ENCODE assay signal across 8 cellular contexts in genomic region chr11:92211576-92212167, GRCh38. TPM values are rescaled to one million over a fixed set of nuclear protein-coding genes. Genes with fewer than 3 reads are reported as not detected.
A peak's percentile ranks its signal among the peaks of the same experiment; 100 is the strongest.
DNase-seq lines count a peak whose midpoint lies in the region; ATAC-seq and TF ChIP-seq lines count a peak whose summit lies in the region.

No MANE protein-coding gene starts in this region.

- intact Hi-C loops in colonic mucosa (cut with DNase I), result loop anchor here (10.0 kb wide), 1 partner anchor 673 kb away; no protein-coding TSS in a partner anchor

- no peak overlapping the region for H3K9ac ChIP-seq in MM.1S (ENCODE audit: low read length)
- no peak overlapping the region for H3K9ac ChIP-seq in colonic mucosa (ENCODE audit: low read depth in 2 of 2, low read length in 2 of 2)

- H3K79me2 ChIP-seq in MM.1S (ENCODE audit: low read length), result no peaks in the 10 kb centered on the region

- H3K27me3 ChIP-seq in MM.1S (replicated peaks; ENCODE audit: insufficient read depth, low read length) (no peaks in the 10 kb centered on the region), colonic mucosa (no peaks in the 10 kb centered on the region)

- H3K9me2 ChIP-seq in MM.1S (replicated peaks; ENCODE audit: insufficient read depth, low read length), result no peaks in the 10 kb centered on the region

- no peak overlapping the region for H3K4me2 ChIP-seq in MM.1S (ENCODE audit: low read depth, low read length)

- H3K4me3 ChIP-seq in astrocyte of the cerebellum (ENCODE audit: low read depth, low read length) (no peak overlapping the region), MM.1S (ENCODE audit: low read length) (no peak overlapping the region), colonic mucosa (no peak overlapping the region)

- TF ChIP-seq CTCF in astrocyte of the cerebellum (IDR thresholded peaks at IDR 0.05; ENCODE audit: low read depth, low read length, missing control alignments) (peak; percentile 56), MM.1S (IDR thresholded peaks at IDR 0.05; ENCODE audit: low read length) (no peak), colonic mucosa (IDR thresholded peaks at IDR 0.05) (no peak)

- H3F3A ChIP-seq in MM.1S (ENCODE audit: insufficient read depth, low read length), result no peaks in the 10 kb centered on the region

- H2AFZ ChIP-seq in MM.1S (ENCODE audit: low read length), result no peak overlapping the region

- no peak for ATAC-seq in GM21515 (IDR thresholded peaks at IDR 0.05; ENCODE audit: unreplicated experiment)

- no peaks in the 10 kb centered on the region for H4K20me1 ChIP-seq in MM.1S (ENCODE audit: insufficient read depth, low read length)

- H3K9me3 ChIP-seq in MM.1S (replicated peaks; ENCODE audit: insufficient read depth, low read length), result no peaks in the 10 kb centered on the region
- H3K9me3 ChIP-seq in colonic mucosa, result no peaks in the 10 kb centered on the region

- in situ Hi-C loops in astrocyte of the cerebellum (cut with HindIII; ENCODE audit: low sequenced_read_pairs), result no loop called here

- H3K4me1 ChIP-seq in MM.1S (ENCODE audit: low read length), result no peaks in the 10 kb centered on the region
- H3K4me1 ChIP-seq in colonic mucosa, result no peaks in the 10 kb centered on the region

- H3K27ac ChIP-seq in MM.1S (ENCODE audit: low read length) (no peak overlapping the region), colonic mucosa (no peak overlapping the region)

- DNase-seq in AG08395 (ENCODE audit: low spot score), result peak; percentile 62
- peak; percentile 47 for DNase-seq in HPDE6-E6E7 (ENCODE audit: extremely low spot score)
- DNase-seq in astrocyte of the cerebellum (ENCODE audit: low read depth), result no peak
- peak; percentile 86 for DNase-seq in left kidney (ENCODE audit: low read depth, low spot score)
- DNase-seq in MM.1S, result no peak
- no peak for DNase-seq in T-helper 9 cell
- DNase-seq in colonic mucosa, result no peak

- H3K36me3 ChIP-seq in MM.1S (replicated peaks; ENCODE audit: insufficient read depth, low read length) (no peaks in the 10 kb centered on the region), colonic mucosa (no peaks in the 10 kb centered on the region)

RNA-seq across cellular contexts. Expression of gene FAT3, which starts 12.9 kb away (rescaled TPM):
- total RNA-seq in colonic mucosa, result under 1 TPM; 0.10 to 0.96 TPM

Comparison
In these comparisons a context has a peak if more than half of its experiments do, and no peak if none do; other contexts are left out.
1. DNase-seq: peak in AG08395 (single experiment), HPDE6-E6E7 (single experiment) and left kidney (single experiment); none in astrocyte of the cerebellum (single experiment), MM.1S (single experiment), T-helper 9 cell (single experiment) and colonic mucosa (single experiment).